ENCODE assay signal across 2 cellular contexts in genomic region chr5:148393390-148393741, GRCh38.
TF ChIP-seq lines count a peak whose summit lies in the region.

No MANE protein-coding gene starts in this region.

TF ChIP-seq in GM23338, 12 proteins besides CTCF, POLR2A, EP300 and RAD21:
- no peak for TF ChIP-seq ETS1 (IDR thresholded peaks at IDR 0.05)
- no peak for TF ChIP-seq EZH2phosphoT487 (IDR thresholded peaks at IDR 0.05; ENCODE audit: unreplicated experiment)
- TF ChIP-seq REST (IDR thresholded peaks at IDR 0.05; ENCODE audit: unreplicated experiment) = no peak
- no peak for TF ChIP-seq CREB1 (CRISPR knock-in tag; IDR thresholded peaks at IDR 0.05; ENCODE audit: low read depth)
- no peak for TF ChIP-seq ZNF114 (CRISPR knock-in tag; IDR thresholded peaks at IDR 0.05)
- TF ChIP-seq ZNF462 (CRISPR knock-in tag; IDR thresholded peaks at IDR 0.05) = no peak
- TF ChIP-seq ZNF331 (CRISPR knock-in tag; IDR thresholded peaks at IDR 0.05; ENCODE audit: low read depth) = no peak
- no peak for TF ChIP-seq NANOG (IDR thresholded peaks at IDR 0.05; ENCODE audit: borderline replicate concordance)
- no peak for TF ChIP-seq JUNB (IDR thresholded peaks at IDR 0.05; ENCODE audit: unreplicated experiment)
- TF ChIP-seq POLR2AphosphoS5 (IDR thresholded peaks at IDR 0.05; ENCODE audit: low read depth) = no peak

TF ChIP-seq in HepG2, 621 proteins besides CTCF, POLR2A, EP300 and RAD21:
- TF ChIP-seq GMEB2 (CRISPR knock-in tag; IDR thresholded peaks at IDR 0.05; ENCODE audit: low read depth) (no peak), AKNA (CRISPR knock-in tag; IDR thresholded peaks at IDR 0.05; ENCODE audit: borderline replicate concordance) (no peak), RXRB (CRISPR knock-in tag; IDR thresholded peaks at IDR 0.05; ENCODE audit: borderline replicate concordance) (no peak), ATF3 (CRISPR knock-in tag; IDR thresholded peaks at IDR 0.05) (no peak), PITX1 (CRISPR knock-in tag; IDR thresholded peaks at IDR 0.05) (no peak), FOXP4 (CRISPR knock-in tag; IDR thresholded peaks at IDR 0.05) (peak; percentile 41; the same call in 1 of the 2 replicates), ZNF12 (CRISPR knock-in tag; IDR thresholded peaks at IDR 0.05) (peak; percentile 21; the same call in 1 of the 2 replicates), SOX13 (IDR thresholded peaks at IDR 0.05) (peak; percentile 51; the same call in 1 of the 2 replicates), SOX13 (CRISPR knock-in tag; conservative IDR thresholded peaks at IDR 0.05 in 1 of 2, IDR thresholded peaks at IDR 0.05 in 1 of 2) (peak in 1 of 2 experiments; percentile 82; a peak in 2 of 4 replicates), SOX5 (CRISPR knock-in tag; IDR thresholded peaks at IDR 0.05; ENCODE audit: borderline replicate concordance) (peak; percentile 73), SAP130 (CRISPR knock-in tag; IDR thresholded peaks at IDR 0.05; ENCODE audit: low read depth) (peak; percentile 29; the same call in 1 of the 2 replicates), FOXK1 (CRISPR knock-in tag; IDR thresholded peaks at IDR 0.05; ENCODE audit: borderline replicate concordance, low read depth) (peak; percentile 32; the same call in 1 of the 2 replicates), FOSL2 (CRISPR knock-in tag; IDR thresholded peaks at IDR 0.05) (peak; percentile 29; the same call in 1 of the 2 replicates), PATZ1 (CRISPR knock-in tag; IDR thresholded peaks at IDR 0.05) (no peak), SOX6 (IDR thresholded peaks at IDR 0.05) (no peak), SOX6 (CRISPR knock-in tag; IDR thresholded peaks at IDR 0.05) (peak; percentile 63), GATAD2A (CRISPR knock-in tag; IDR thresholded peaks at IDR 0.05) (peak; percentile 39), FOXA3 (CRISPR knock-in tag; IDR thresholded peaks at IDR 0.05) (peak; percentile 63), HMGXB4 (CRISPR knock-in tag; IDR thresholded peaks at IDR 0.05; ENCODE audit: borderline replicate concordance in 1 of 2, low read depth in 1 of 2) (no peak), FOXP1 (IDR thresholded peaks at IDR 0.05) (no peak), FOXP1 (CRISPR knock-in tag; IDR thresholded peaks at IDR 0.05) (peak; percentile 82), ARID5B (CRISPR knock-in tag; IDR thresholded peaks at IDR 0.05) (peak; percentile 42)
TF ChIP-seq in HepG2: peak in this region for 12.
